20 cellular contexts compared by ENCODE assay signal in genomic region chr9:110765926-110766325, GRCh38.
"Had no signal": no experiment of that assay in that cellular context is flagged by ENCODE, and none has a peak within 500 bp of the region (broad histone marks: within the 10 kb centered on the region; RNA-seq: fewer than 3 reads in every experiment).

No MANE protein-coding gene starts in this region.

- H3K9me3 Mint-ChIP-seq: activated CD8-positive, alpha-beta T cell treated with anti-CD3 and anti-CD28 coated beads for 36 hours; activated naive CD4-positive, alpha-beta T cell treated with anti-CD3 and anti-CD28 coated beads, Interleukin-2, amount 10 ng/mL, durations not matched to agents 7 days and 5 days; activated naive CD8-positive, alpha-beta T cell treated with anti-CD3 and anti-CD28 coated beads for 36 hours; activated T-cell treated with anti-CD3 and anti-CD28 coated beads, Interleukin-2, amount 50 U/mL, for 72 hours; activated T-helper 2 cell treated with anti-CD3 and anti-CD28 coated beads, Interferon-gamma antibody, Interleukin-2, Interleukin-4, amounts not matched to agents 10 μg/mL and 5 μg/mL and 100 μg/mL, durations not matched to agents 14 hours and 24 hours and 36 hours; T-helper 1 cell treated with Interleukin-12 subunit alpha and Interleukin-12 subunit beta and Interleukin-4 antibody, amounts not matched to agents 30 μg/mL and 1 μg/mL, for 36 hours had no signal

- H3K36me3 ChIP-seq: MG63 had no signal

- H3K27me3 Mint-ChIP-seq: activated CD8-positive, alpha-beta T cell treated with anti-CD3 and anti-CD28 coated beads for 36 hours; activated naive CD4-positive, alpha-beta T cell treated with anti-CD3 and anti-CD28 coated beads, Interleukin-2, amount 10 ng/mL, durations not matched to agents 7 days and 5 days; activated naive CD8-positive, alpha-beta T cell treated with anti-CD3 and anti-CD28 coated beads for 36 hours had no signal

- H3K27ac Mint-ChIP-seq: activated CD8-positive, alpha-beta T cell treated with anti-CD3 and anti-CD28 coated beads for 36 hours; activated naive CD4-positive, alpha-beta T cell treated with anti-CD3 and anti-CD28 coated beads, Interleukin-2, amount 10 ng/mL, durations not matched to agents 7 days and 5 days; activated naive CD8-positive, alpha-beta T cell treated with anti-CD3 and anti-CD28 coated beads for 36 hours; activated T-cell treated with anti-CD3 and anti-CD28 coated beads, Interleukin-2, amount 50 U/mL, for 72 hours; activated T-helper 2 cell treated with anti-CD3 and anti-CD28 coated beads, Interferon-gamma antibody, Interleukin-2, Interleukin-4, amounts not matched to agents 10 μg/mL and 5 μg/mL and 100 μg/mL, durations not matched to agents 14 hours and 24 hours and 36 hours; T-helper 1 cell treated with Interleukin-12 subunit alpha and Interleukin-12 subunit beta and Interleukin-4 antibody, amounts not matched to agents 30 μg/mL and 1 μg/mL, for 36 hours had no signal

- H3K9me3 ChIP-seq: MG63 had no signal

- H3K4me3 Mint-ChIP-seq: activated CD8-positive, alpha-beta T cell treated with anti-CD3 and anti-CD28 coated beads for 36 hours; activated naive CD4-positive, alpha-beta T cell treated with anti-CD3 and anti-CD28 coated beads, Interleukin-2, amount 10 ng/mL, durations not matched to agents 7 days and 5 days; activated naive CD8-positive, alpha-beta T cell treated with anti-CD3 and anti-CD28 coated beads for 36 hours; activated T-cell treated with anti-CD3 and anti-CD28 coated beads, Interleukin-2, amount 50 U/mL, for 72 hours; T-helper 1 cell treated with Interleukin-12 subunit alpha and Interleukin-12 subunit beta and Interleukin-4 antibody, amounts not matched to agents 30 μg/mL and 1 μg/mL, for 36 hours had no signal

- H3K27me3 ChIP-seq: MG63 had no signal

- H3K4me1 Mint-ChIP-seq: activated naive CD4-positive, alpha-beta T cell treated with anti-CD3 and anti-CD28 coated beads, Interleukin-2, amount 10 ng/mL, durations not matched to agents 7 days and 5 days; activated naive CD8-positive, alpha-beta T cell treated with anti-CD3 and anti-CD28 coated beads for 36 hours had no signal

- DNase-seq: activated CD4-positive, alpha-beta T cell treated with anti-CD3 and anti-CD28 coated beads for 4 hours; activated CD8-positive, alpha-beta memory T cell treated with anti-CD3 and anti-CD28 coated beads, Interleukin-2, amount 50 U/mL, for 4 hours; activated CD8-positive, alpha-beta T cell treated with anti-CD3 and anti-CD28 coated beads for 36 hours; activated gamma-delta T cell treated with Interleukin-2 at 50 U/mL for 16 hours; activated naive CD4-positive, alpha-beta T cell treated with anti-CD3 and anti-CD28 coated beads, Interleukin-2, amount 10 ng/mL, durations not matched to agents 7 days and 5 days; activated naive CD8-positive, alpha-beta T cell treated with anti-CD3 and anti-CD28 coated beads for 36 hours; activated T-cell treated with anti-CD3 and anti-CD28 coated beads, Interleukin-2, amount 50 U/mL, for 72 hours; anterior cingulate cortex; MG63; MV-4-11; NCI-H1092 treated with DMSO at 0.1 percent for 48 hours; NCI-H1436; NCI-H1694 treated with DMSO at 0.1 percent for 48 hours; NCI-H2029 treated with DMSO at 0.1 percent for 48 hours; NCI-H345; NCI-H510A; NCI-H69; SHP77 treated with DMSO at 0.1 percent for 48 hours had no signal

- H3K36me3 Mint-ChIP-seq: activated naive CD4-positive, alpha-beta T cell treated with anti-CD3 and anti-CD28 coated beads, Interleukin-2, amount 10 ng/mL, durations not matched to agents 7 days and 5 days; activated naive CD8-positive, alpha-beta T cell treated with anti-CD3 and anti-CD28 coated beads for 36 hours had no signal

- H3K4me3 ChIP-seq: MG63 had no signal
